ENCODE assay signal across 8 cellular contexts in genomic region chr11:59560290-59560701, GRCh38. TPM values are rescaled to one million over a fixed set of nuclear protein-coding genes. Genes with fewer than 3 reads are reported as not detected.
A peak's percentile ranks its signal among the peaks of the same experiment; 100 is the strongest.
DNase-seq lines count a peak whose midpoint lies in the region; ATAC-seq and TF ChIP-seq lines count a peak whose summit lies in the region.

No MANE protein-coding gene starts in this region.

- DNase-seq in GM12864 (ENCODE audit: low read depth): peak; percentile 77
- peak; percentile 37 for DNase-seq in NCI-H2107 (lab: John Stamatoyannopoulos, UW)
- DNase-seq in WERI-Rb-1: peak; percentile 72
- DNase-seq in central memory CD4-positive, alpha-beta T cell: peak; percentile 77
- no peak for DNase-seq in kidney epithelial cell (ENCODE audit: low read depth)
- peak; percentile 54 to 61 for DNase-seq in stimulated activated CD4-positive, alpha-beta T cell treated with anti-CD3 and anti-CD28 coated beads, Interleukin-1b, Interleukin-23, amount 100 ng/mL, for 1 hour (ENCODE audit: low read depth in 2 of 2)
- no peak for DNase-seq in CD1c-positive myeloid dendritic cell (ENCODE audit: extremely low spot score)

- ATAC-seq in HG02885 (IDR thresholded peaks at IDR 0.05; ENCODE audit: poor library complexity, unreplicated experiment): peak; percentile 30

- H3K4me3 ChIP-seq in GM12864 (ENCODE audit: low read depth, low read length) (peak overlapping the region; percentile 72), WERI-Rb-1 (ENCODE audit: low read depth, low read length) (peak overlapping the region; percentile 100), kidney epithelial cell (ENCODE audit: low read depth, low read length) (peak overlapping the region; percentile 72)

- H3K27me3 ChIP-seq in WERI-Rb-1 (ENCODE audit: insufficient read depth, low read depth, severe bottlenecking): no peaks in the 10 kb centered on the region
- H3K27me3 ChIP-seq in kidney epithelial cell (ENCODE audit: control insufficient read depth, insufficient read depth, low read length): no peaks in the 10 kb centered on the region

- peak overlapping the region; percentile 83 for H3K27ac ChIP-seq in WERI-Rb-1

- H3K36me3 ChIP-seq in WERI-Rb-1: peaks cover 4% of the 10 kb centered on the region
- H3K36me3 ChIP-seq in kidney epithelial cell (ENCODE audit: control insufficient read depth, insufficient read depth, low read length): no peaks in the 10 kb centered on the region

- H3K9me3 ChIP-seq in WERI-Rb-1 (ENCODE audit: severe bottlenecking): no peaks in the 10 kb centered on the region

- TF ChIP-seq CTCF in GM12864 (IDR thresholded peaks at IDR 0.05; ENCODE audit: low read depth, low read length, missing control alignments): no peak
- TF ChIP-seq CTCF in WERI-Rb-1 (IDR thresholded peaks at IDR 0.05; ENCODE audit: low read depth, low read length): no peak
- no peak for TF ChIP-seq CTCF in kidney epithelial cell (IDR thresholded peaks at IDR 0.05; ENCODE audit: insufficient read depth, low read length, poor library complexity, severe bottlenecking)

RNA-seq across cellular contexts. Expression of gene OR4D9, which starts 49.0 kb away (rescaled TPM):
- not detected in 2 replicates for total RNA-seq in kidney epithelial cell

RNA-seq across cellular contexts. Expression of gene OSBP, which starts 55.3 kb away (rescaled TPM):
- 27.1 and 30.3 TPM in 2 replicates for total RNA-seq in kidney epithelial cell

RNA-seq across cellular contexts. Expression of gene OR4D11, which starts 56.9 kb away (rescaled TPM):
- total RNA-seq in kidney epithelial cell: not detected in 2 replicates

Comparison
In these comparisons a context has a peak if more than half of its experiments do, and no peak if none do; other contexts are left out.
1. DNase-seq: peak in GM12864 (single experiment), NCI-H2107 (single experiment), WERI-Rb-1 (single experiment), central memory CD4-positive, alpha-beta T cell (single experiment) and stimulated activated CD4-positive, alpha-beta T cell treated with anti-CD3 and anti-CD28 coated beads, Interleukin-1b, Interleukin-23, amount 100 ng/mL, for 1 hour (2 of 2); none in kidney epithelial cell (single experiment) and CD1c-positive myeloid dendritic cell (single experiment).
2. Peak in every context shown above with its lines, with median percentiles within 50 percentile points of each other: H3K4me3 ChIP-seq.